Comparison of ENCODE assay signal across 8 cellular contexts in the genomic region with DNA sequence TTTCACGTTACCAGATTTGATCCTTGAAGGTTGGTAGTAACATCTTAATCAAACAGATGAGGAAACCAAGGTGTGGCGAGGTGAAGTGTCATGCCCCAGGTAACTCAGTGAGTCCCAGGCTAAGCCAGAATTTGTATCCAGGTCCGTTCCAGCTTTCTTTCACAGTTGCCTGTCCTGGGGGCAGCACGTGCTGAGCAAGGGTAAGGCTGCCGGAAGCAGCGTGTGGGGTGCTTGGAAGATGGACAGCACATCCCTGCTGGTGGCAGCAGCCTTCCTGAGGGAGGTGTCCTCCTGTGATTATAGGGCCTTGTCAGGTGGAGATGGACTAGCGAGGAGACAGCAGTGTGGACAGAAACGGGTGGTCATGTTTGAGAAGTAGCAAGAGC.
DNase-seq lines count a peak whose midpoint lies in the region; TF ChIP-seq lines count a peak whose summit lies in the region.

No MANE protein-coding gene starts in this region.

- H3K36me3 ChIP-seq in Loucy (ENCODE audit: insufficient read depth, low read length): no peaks in the 10 kb centered on the region

- H3K4me2 ChIP-seq in Loucy (ENCODE audit: low read depth, low read length, poor library complexity, severe bottlenecking): peak overlapping the region; percentile 100

- peaks cover 60% of the 10 kb centered on the region for H3K79me2 ChIP-seq in Loucy (ENCODE audit: insufficient read depth, low read length)

- H3K27ac ChIP-seq in coronary artery: peak overlapping the region; percentile 82 to 94

- peak overlapping the region; percentile 68 for H3K27ac Mint-ChIP-seq in nephron progenitor cell

- TF ChIP-seq CTCF in AG10803 (conservative IDR thresholded peaks at IDR 0.05; ENCODE audit: low read length) (no peak), Loucy (conservative IDR thresholded peaks at IDR 0.05; ENCODE audit: low read length) (no peak), coronary artery (IDR thresholded peaks at IDR 0.05) (no peak), nephron progenitor cell (IDR thresholded peaks at IDR 0.05) (no peak)

- peak overlapping the region; percentile 95 for H3K9ac ChIP-seq in Loucy (ENCODE audit: low read depth, low read length, poor library complexity, severe bottlenecking)

- 0 out of 2 replicates have a peak, but pooled peaks cover 4% of the 10 kb centered on the region for H3F3A ChIP-seq in Loucy (ENCODE audit: low read depth)

- DNase-seq in AG10803 (ENCODE audit: low read depth) (no peak), coronary artery (ENCODE audit: low spot score) (no peak), nephron progenitor cell (no peak), NCI-H146 treated with DMSO at 0.1 percent for 48 hours (lab: John Stamatoyannopoulos, UW; ENCODE audit: unreplicated experiment) (no peak), SKM-1 treated with dmso at 0.1 percent for 144 hours (lab: John Stamatoyannopoulos, UW; ENCODE audit: unreplicated experiment) (no peak)
- DNase-seq in effector CD4-positive, alpha-beta T cell: no peak
- DNase-seq in stimulated activated CD4-positive, alpha-beta T cell treated with anti-CD3 and anti-CD28 coated beads, Interleukin-2, amount 100 ng/mL, for 48 hours: no peak

- peaks cover 26% of the 10 kb centered on the region for H4K20me1 ChIP-seq in Loucy (ENCODE audit: insufficient read depth, low read length, poor library complexity, severe bottlenecking)

- H3K4me3 ChIP-seq in AG10803 (ENCODE audit: low read length) (peak overlapping the region; percentile 88), Loucy (ENCODE audit: low read length, poor library complexity, severe bottlenecking) (peak overlapping the region; percentile 89), coronary artery (peak overlapping the region; percentile 93)

- H3K9me3 Mint-ChIP-seq in nephron progenitor cell: no peaks in the 10 kb centered on the region

- no peak overlapping the region for H2AFZ ChIP-seq in Loucy (ENCODE audit: low read length)

- peaks cover 47% of the 10 kb centered on the region for H3K4me1 ChIP-seq in Loucy (ENCODE audit: insufficient read depth, low read length, poor library complexity, severe bottlenecking)

- H3K4me1 Mint-ChIP-seq in nephron progenitor cell: peaks cover 73% of the 10 kb centered on the region

- H3K9me3 ChIP-seq in Loucy (ENCODE audit: insufficient read depth, low read depth, low read length): no peaks in the 10 kb centered on the region

- no peaks in the 10 kb centered on the region for H3K36me3 Mint-ChIP-seq in nephron progenitor cell (ENCODE audit: low read depth)

- H3K27me3 ChIP-seq in Loucy (ENCODE audit: insufficient read depth, low read length, poor library complexity, severe bottlenecking): no peaks in the 10 kb centered on the region

- no peaks in the 10 kb centered on the region for H3K9me2 ChIP-seq in Loucy (replicated peaks; ENCODE audit: low read depth, low read length)

- H3K27me3 Mint-ChIP-seq in nephron progenitor cell (ENCODE audit: low read depth, poor library complexity): peaks cover 2% of the 10 kb centered on the region

- H3K4me3 Mint-ChIP-seq in nephron progenitor cell: peak overlapping the region; percentile 89
